8 cellular contexts compared by ENCODE assay signal in genomic region chr19:30224689-30225606, GRCh38.
A peak's percentile ranks its signal among the peaks of the same experiment; 100 is the strongest.
DNase-seq lines count a peak whose midpoint lies in the region; ATAC-seq and TF ChIP-seq lines count a peak whose summit lies in the region.

No MANE protein-coding gene starts in this region.

- H3K4me2 ChIP-seq in neural progenitor cell, result peak overlapping the region; percentile 99

- H3K4me3 ChIP-seq in BJ (ENCODE audit: low read depth, low read length) (peak overlapping the region; percentile 57), neural progenitor cell (peak overlapping the region; percentile 71)

- POLR2A ChIA-PET in BJ (lab: Charles Lee), result no interaction called here

- H3K9ac ChIP-seq in neural progenitor cell, result no peak overlapping the region

- no peak overlapping the region for H3K27ac Mint-ChIP-seq in chondrocyte (ENCODE audit: unreplicated experiment)
- H3K27ac Mint-ChIP-seq in neural progenitor cell, result no peak overlapping the region

- H3K36me3 Mint-ChIP-seq in chondrocyte (ENCODE audit: low read depth) (peaks cover 3% of the 10 kb centered on the region), neural progenitor cell (no peaks in the 10 kb centered on the region)

- H3K4me3 Mint-ChIP-seq in chondrocyte (ENCODE audit: unreplicated experiment) (peak overlapping the region; percentile 53), neural progenitor cell (peak overlapping the region; percentile 88)

- no peaks in the 10 kb centered on the region for H3K79me2 ChIP-seq in neural progenitor cell (ENCODE audit: low read depth)

- TF ChIP-seq CTCF in BJ (IDR thresholded peaks at IDR 0.05; ENCODE audit: insufficient read depth, low read depth, low read length) (no peak), chondrocyte (IDR thresholded peaks at IDR 0.05) (no peak), neural progenitor cell (IDR thresholded peaks at IDR 0.05) (peak; percentile 3)

- H3K4me1 ChIP-seq in neural progenitor cell, result peaks cover 39% of the 10 kb centered on the region

- DNase-seq in BJ (ENCODE audit: low read depth) (no peak), NCI-H1105 (lab: John Stamatoyannopoulos, UW) (peak; percentile 67), chondrocyte (ENCODE audit: low spot score) (no peak), neural progenitor cell (ENCODE audit: low spot score) (peak; percentile 64), NCI-H524 (lab: John Stamatoyannopoulos, UW) (no peak), NCI-H2107 (lab: John Stamatoyannopoulos, UW) (no peak), H4 (ENCODE audit: low spot score) (no peak)

- H4K20me1 ChIP-seq in neural progenitor cell (ENCODE audit: low read depth), result peaks cover 23% of the 10 kb centered on the region

- peaks cover 48% of the 10 kb centered on the region for H3F3A ChIP-seq in neural progenitor cell (ENCODE audit: low read depth)

- H3K9me3 ChIP-seq in neural progenitor cell (ENCODE audit: low read depth), result no peaks in the 10 kb centered on the region

- H3K27ac ChIP-seq in neural progenitor cell, result no peak overlapping the region

- H3K9me3 Mint-ChIP-seq in chondrocyte (ENCODE audit: low read depth) (no peaks in the 10 kb centered on the region), neural progenitor cell (peaks cover 2% of the 10 kb centered on the region)

- H3K36me3 ChIP-seq in BJ (ENCODE audit: control insufficient read depth, insufficient read depth, low read length) (no peaks in the 10 kb centered on the region), neural progenitor cell (no peaks in the 10 kb centered on the region)

- H3K4me1 Mint-ChIP-seq in chondrocyte (ENCODE audit: low read depth) (peaks cover 32% of the 10 kb centered on the region), neural progenitor cell (peaks cover 39% of the 10 kb centered on the region)

- no peak for ATAC-seq in GM18498 (IDR thresholded peaks at IDR 0.05; ENCODE audit: unreplicated experiment)

- H3K27me3 ChIP-seq in BJ (ENCODE audit: control insufficient read depth, insufficient read depth, low read length), result peaks cover 18% of the 10 kb centered on the region
- H3K27me3 ChIP-seq in neural progenitor cell, result peaks cover 95% of the 10 kb centered on the region

- CTCF ChIA-PET in BJ (lab: Yijun Ruan, JAX), result interaction anchor here (0.7 to 0.9 kb wide), 2 partner anchors 12 to 303 kb away, joined by 3 read pairs; no protein-coding TSS in a partner anchor

- peaks cover 60% of the 10 kb centered on the region for H3K27me3 Mint-ChIP-seq in chondrocyte (ENCODE audit: low read depth)
- peaks cover 35% of the 10 kb centered on the region for H3K27me3 Mint-ChIP-seq in neural progenitor cell (ENCODE audit: insufficient read depth, low read depth)

- H2AFZ ChIP-seq in neural progenitor cell (replicated peaks), result no peak overlapping the region

Comparison
In these comparisons a context has a peak if more than half of its experiments do, and no peak if none do; other contexts are left out.
1. DNase-seq: peak in NCI-H1105 (single experiment) and neural progenitor cell (single experiment); none in BJ (single experiment), chondrocyte (single experiment), NCI-H524 (0 of 2), NCI-H2107 (single experiment) and H4 (single experiment).